In the genomic region with DNA sequence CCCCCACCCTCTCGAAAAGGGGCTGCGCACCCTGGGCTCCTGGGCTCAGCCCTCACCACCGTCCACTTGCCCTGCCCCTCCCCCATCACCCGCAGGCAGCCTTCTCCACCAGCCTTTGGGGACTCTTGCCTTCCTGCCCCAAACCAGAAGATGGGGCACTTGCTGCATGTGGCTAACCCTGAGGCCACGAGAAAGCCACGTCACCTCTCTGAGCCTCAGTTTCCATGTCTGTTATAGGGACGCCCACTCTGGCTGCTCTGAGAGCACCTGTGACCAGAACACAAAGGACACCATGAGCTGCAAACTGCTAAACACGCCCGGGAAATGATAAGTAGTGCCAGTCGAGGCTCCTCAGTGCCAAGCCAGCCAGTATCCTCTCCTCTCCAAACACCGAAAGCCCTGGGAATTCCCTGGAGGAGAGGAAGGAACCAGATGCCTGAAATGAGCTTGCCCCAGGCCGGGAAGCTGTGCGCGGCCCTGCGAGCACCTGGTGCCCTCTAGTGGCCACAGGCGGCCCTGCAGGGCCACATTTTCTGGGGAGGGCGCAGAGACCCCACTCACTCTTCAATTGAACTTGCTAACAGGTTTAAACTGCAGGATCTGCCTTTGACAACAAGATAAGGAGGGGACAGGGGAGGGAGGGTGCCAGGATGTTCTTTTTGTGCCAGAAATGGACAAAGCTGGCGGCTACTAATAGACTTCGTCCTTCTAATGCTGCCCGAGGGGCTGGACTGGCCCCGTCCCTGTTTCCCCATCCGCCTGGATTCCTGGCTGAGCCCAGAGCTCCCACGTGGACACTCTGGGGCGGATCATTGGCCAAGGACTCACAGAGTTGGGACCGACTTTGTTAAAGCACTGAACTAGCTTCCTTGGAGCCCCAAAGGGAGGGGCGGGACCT, we compare ENCODE assay signal across 9 cellular contexts. TPM values are rescaled to one million over a fixed set of nuclear protein-coding genes. Genes with fewer than 3 reads are reported as not detected.
DNase-seq lines count a peak whose midpoint lies in the region; TF ChIP-seq lines count a peak whose summit lies in the region.
"Had no signal": no experiment of that assay in that cellular context is flagged by ENCODE, and none has a peak within 500 bp of the region (broad histone marks: within the 10 kb centered on the region; RNA-seq: fewer than 3 reads in every experiment).

No MANE protein-coding gene starts in this region.

- WGBS in tibial nerve, 2 donors = 23 to 25% methylated on average over 18 of the region's 26 CpGs

- intact Hi-C loops in Calu3 (cut with micrococcal nuclease; ENCODE audit: unreplicated experiment) = loop anchor here (1.0 to 2.0 kb wide), 2 partner anchors 51 to 131 kb away; no protein-coding TSS in a partner anchor

- H3K36me3 ChIP-seq in tibial nerve = no peaks in the 10 kb centered on the region

- H3K36me3 Mint-ChIP-seq in Calu3 (ENCODE audit: insufficient read depth, unreplicated experiment) (peaks cover 8% of the 10 kb centered on the region), nephron (ENCODE audit: low read depth) (no peaks in the 10 kb centered on the region)
- no peaks in the 10 kb centered on the region for H3K36me3 Mint-ChIP-seq in activated T-cell treated with anti-CD3 and anti-CD28 coated beads, Interleukin-2, amount 50 U/mL, for 24 hours (ENCODE audit: low read depth)

- CTCF ChIA-PET in Calu3 (lab: Charles Lee) = interaction anchor here (0.5 to 1.6 kb wide), 23 partner anchors 10 to 435 kb away, joined by 3 to 48 read pairs (median 4); partner anchors contain the start of genes SERPINA1 and SERPINA9

- H3K27me3 Mint-ChIP-seq in Calu3 (ENCODE audit: unreplicated experiment) (no peaks in the 10 kb centered on the region), nephron (ENCODE audit: low read depth) (peaks cover 35% of the 10 kb centered on the region)
- peaks cover 30% of the 10 kb centered on the region for H3K27me3 Mint-ChIP-seq in activated T-cell treated with anti-CD3 and anti-CD28 coated beads, Interleukin-2, amount 50 U/mL, for 24 hours

- no peak overlapping the region for H3K27ac Mint-ChIP-seq in Calu3 (ENCODE audit: unreplicated experiment)
- H3K27ac Mint-ChIP-seq in activated T-cell treated with anti-CD3 and anti-CD28 coated beads, Interleukin-2, amount 50 U/mL, for 24 hours = no peak overlapping the region
- no peak overlapping the region for H3K27ac Mint-ChIP-seq in nephron

- no peak for TF ChIP-seq EP300 in tibial nerve (IDR thresholded peaks at IDR 0.05)

- H3K4me1 ChIP-seq in tibial nerve = peaks cover 0 to 13% (median 3%) of the 10 kb centered on the region in 4 donors

- H3K9me3 Mint-ChIP-seq in Calu3 (ENCODE audit: low read depth, unreplicated experiment) (no peaks in the 10 kb centered on the region), nephron (no peaks in the 10 kb centered on the region)
- no peaks in the 10 kb centered on the region for H3K9me3 Mint-ChIP-seq in activated T-cell treated with anti-CD3 and anti-CD28 coated beads, Interleukin-2, amount 50 U/mL, for 24 hours

- H3K27ac ChIP-seq in tibial nerve = no peak overlapping the region

- peak; percentile 72 for DNase-seq in Calu3
- DNase-seq in GOT3 (lab: John Stamatoyannopoulos, UW) = peak; percentile 8
- peak; percentile 63 for DNase-seq in NCI-H748 (lab: John Stamatoyannopoulos, UW; ENCODE audit: unreplicated experiment)
- peak; percentile 71 for DNase-seq in activated T-cell treated with anti-CD3 and anti-CD28 coated beads, Interleukin-2, amount 50 U/mL, for 24 hours
- peak; percentile 54 for DNase-seq in fibroblast of the aortic adventitia (ENCODE audit: low read depth)
- DNase-seq in tibial nerve (ENCODE audit: low spot score in 2 of 2) = peak in 1 of 2 donors; percentile 39
- DNase-seq in stimulated activated naive CD4-positive, alpha-beta T cell treated with Interleukin-2 at 50 U/mL for 16 hours (lab: John Stamatoyannopoulos, UW) = no peak

- TF ChIP-seq POLR2A in tibial nerve (IDR thresholded peaks at IDR 0.05) = no peak

- TF ChIP-seq CTCF in Calu3 (IDR thresholded peaks at IDR 0.05; ENCODE audit: unreplicated experiment) = peak; percentile 92
- TF ChIP-seq CTCF in fibroblast of the aortic adventitia (IDR thresholded peaks at IDR 0.05; ENCODE audit: insufficient read depth, low read length) = peak; percentile 100
- peak; percentile 99 to 100 (median 100) for TF ChIP-seq CTCF in nephron (IDR thresholded peaks at IDR 0.05; ENCODE audit: unreplicated experiment in 3 of 3)
- peak; percentile 92 to 98 (median 96) for TF ChIP-seq CTCF in tibial nerve (IDR thresholded peaks at IDR 0.05)

- H3K9me3 ChIP-seq in tibial nerve = no peaks in the 10 kb centered on the region

- peaks cover 0 to 16% of the 10 kb centered on the region in 2 donors for H3K27me3 ChIP-seq in tibial nerve

- no peaks in the 10 kb centered on the region for H3K4me1 Mint-ChIP-seq in Calu3 (ENCODE audit: low read depth, unreplicated experiment)
- H3K4me1 Mint-ChIP-seq in activated T-cell treated with anti-CD3 and anti-CD28 coated beads, Interleukin-2, amount 50 U/mL, for 24 hours (ENCODE audit: low read depth) = peaks cover 5% of the 10 kb centered on the region
- peaks cover 5% of the 10 kb centered on the region for H3K4me1 Mint-ChIP-seq in nephron

- H3K4me3 Mint-ChIP-seq in Calu3 (ENCODE audit: low read depth, unreplicated experiment) (peak overlapping the region; percentile 6), nephron (peak overlapping the region; percentile 47 to 58 (median 54))
- no peak overlapping the region for H3K4me3 Mint-ChIP-seq in activated T-cell treated with anti-CD3 and anti-CD28 coated beads, Interleukin-2, amount 50 U/mL, for 24 hours

- no TSS peak for BruUV-seq in Calu3 (replicated peaks; lab: Mats Ljungman, UMichigan)

- H3K4me3 ChIP-seq in fibroblast of the aortic adventitia (ENCODE audit: low read depth, low read length) (peak overlapping the region; percentile 35), tibial nerve (peak overlapping the region in 1 of 4 donors; percentile 6)

RNA-seq across cellular contexts. Expression of gene SERPINA9, which starts 10.2 kb away (rescaled TPM):
- total RNA-seq in Calu3 (2022) (not detected in 2 replicates), fibroblast of the aortic adventitia (ENCODE audit: low replicate concordance) (not detected in 2 replicates), tibial nerve (not detected)
- total RNA-seq: activated CD8-positive, alpha-beta memory T cell treated with anti-CD3 and anti-CD28 coated beads for 36 hours had no signal

RNA-seq across cellular contexts. Expression of gene SERPINA12, which starts 23.1 kb away (rescaled TPM):
- total RNA-seq in Calu3 (2022) (not detected in 2 replicates), fibroblast of the aortic adventitia (ENCODE audit: low replicate concordance) (not detected in 2 replicates), tibial nerve (not detected)
- total RNA-seq: activated CD8-positive, alpha-beta memory T cell treated with anti-CD3 and anti-CD28 coated beads for 36 hours had no signal

RNA-seq across cellular contexts. Expression of gene SERPINA11, which starts 33.6 kb away (rescaled TPM):
- total RNA-seq in Calu3 (2022) (not detected in 2 replicates), fibroblast of the aortic adventitia (ENCODE audit: low replicate concordance) (not detected in 2 replicates), tibial nerve (not detected)
- total RNA-seq: activated CD8-positive, alpha-beta memory T cell treated with anti-CD3 and anti-CD28 coated beads for 36 hours had no signal
